ENCODE assay signal across 1 cellular context in genomic region chr6:125952764-125953501, GRCh38.
TF ChIP-seq lines count a peak whose summit lies in the region.

No MANE protein-coding gene starts in this region.

TF ChIP-seq in HCT116, 20 proteins besides CTCF, POLR2A, EP300 and RAD21 (continued from another document):
- no peak for TF ChIP-seq ZBTB33 (IDR thresholded peaks at IDR 0.05; ENCODE audit: extremely low read depth, insufficient replicate concordance, low read length)
- TF ChIP-seq SP1 (IDR thresholded peaks at IDR 0.05; ENCODE audit: low read depth): no peak
